In genomic region chr15:48602358-48603122, GRCh38 we compare ENCODE assay signal across 13 cellular contexts. TPM values are rescaled to one million over a fixed set of nuclear protein-coding genes. Genes with fewer than 3 reads are reported as not detected.
DNase-seq lines count a peak whose midpoint lies in the region; ATAC-seq, FAIRE-seq and TF ChIP-seq lines count a peak whose summit lies in the region.
"Had no signal": no experiment of that assay in that cellular context is flagged by ENCODE, and none has a peak within 500 bp of the region (broad histone marks: within the 10 kb centered on the region; RNA-seq: fewer than 3 reads in every experiment).

No MANE protein-coding gene starts in this region.

- H3K9ac ChIP-seq in HUES6 (ENCODE audit: low read length): no peak overlapping the region
- H3K9ac ChIP-seq in kidney (ENCODE audit: low read length in 2 of 2): no peak overlapping the region

- H3K4me3 Mint-ChIP-seq in CD8-positive, alpha-beta memory T cell: no peak overlapping the region
- H3K4me3 Mint-ChIP-seq: activated B cell treated with CpG ODN at 0.5 μM for 24 hours; activated naive CD8-positive, alpha-beta T cell treated with anti-CD3 and anti-CD28 coated beads for 36 hours had no signal

- no peak for TF ChIP-seq CTCF in cardiac fibroblast (IDR thresholded peaks at IDR 0.05; ENCODE audit: low read depth, low read length)
- no peak for TF ChIP-seq CTCF in kidney (IDR thresholded peaks at IDR 0.05; ENCODE audit: borderline replicate concordance, extremely low read depth, insufficient read depth)
- TF ChIP-seq CTCF in mucosa of descending colon (IDR thresholded peaks at IDR 0.05): no peak

- peak; percentile 85 for FAIRE-seq in kidney (lab: Jason Lieb, UNC)

- H3K4me1 Mint-ChIP-seq in CD8-positive, alpha-beta memory T cell: no peaks in the 10 kb centered on the region
- H3K4me1 Mint-ChIP-seq: activated B cell treated with CpG ODN at 0.5 μM for 24 hours; activated naive CD8-positive, alpha-beta T cell treated with anti-CD3 and anti-CD28 coated beads for 36 hours had no signal

- POLR2A ChIA-PET in CD8-positive, alpha-beta memory T cell (lab: Charles Lee): no interaction called here

- intact Hi-C loops in kidney (cut with DNase I): no loop called here
- intact Hi-C loops in mucosa of descending colon (cut with DNase I, micrococcal nuclease): no loop called here

- no peaks in the 10 kb centered on the region for H3K27me3 ChIP-seq in HUES6 (ENCODE audit: control insufficient read depth, insufficient read depth, low read length)
- no peaks in the 10 kb centered on the region for H3K27me3 ChIP-seq in CD8-positive, alpha-beta memory T cell (ENCODE audit: insufficient read depth, low read length, poor library complexity, severe bottlenecking)
- H3K27me3 ChIP-seq: ovary had no signal

- no peaks in the 10 kb centered on the region for H3K36me3 Mint-ChIP-seq in CD8-positive, alpha-beta memory T cell
- H3K36me3 Mint-ChIP-seq: activated naive CD8-positive, alpha-beta T cell treated with anti-CD3 and anti-CD28 coated beads for 36 hours had no signal

- CTCF ChIA-PET in CD8-positive, alpha-beta memory T cell (lab: Charles Lee): interaction anchor here (0.8 kb wide), 1 partner anchor 28 kb away, joined by 3 read pairs; no protein-coding TSS in a partner anchor

- peaks cover 22% of the 10 kb centered on the region for H3K4me1 ChIP-seq in HUES6 (ENCODE audit: control insufficient read depth, insufficient read depth, low read length)
- peaks cover 0 to 2% of the 10 kb centered on the region in 2 donors for H3K4me1 ChIP-seq in kidney (ENCODE audit: control insufficient read depth in 1 of 2, insufficient read depth in 1 of 2, low read depth in 1 of 2, low read length in 2 of 2)
- no peaks in the 10 kb centered on the region for H3K4me1 ChIP-seq in mucosa of descending colon (ENCODE audit: low read depth)
- no peaks in the 10 kb centered on the region for H3K4me1 ChIP-seq in CD8-positive, alpha-beta memory T cell (ENCODE audit: insufficient read depth, low read length)

- no peak overlapping the region for H3K27ac Mint-ChIP-seq in CD8-positive, alpha-beta memory T cell
- H3K27ac Mint-ChIP-seq: activated B cell treated with CpG ODN at 0.5 μM for 24 hours; activated naive CD8-positive, alpha-beta T cell treated with anti-CD3 and anti-CD28 coated beads for 36 hours had no signal

- H3K9me3 Mint-ChIP-seq in CD8-positive, alpha-beta memory T cell: peaks cover 0 to 5% (median 0%) of the 10 kb centered on the region in 5 donors
- H3K9me3 Mint-ChIP-seq: activated naive CD8-positive, alpha-beta T cell treated with anti-CD3 and anti-CD28 coated beads for 36 hours had no signal

- no peaks in the 10 kb centered on the region; the same call in 1 of the 2 replicates for H3K9me3 ChIP-seq in HUES6 (ENCODE audit: control insufficient read depth, insufficient read depth, low read depth, low read length)
- H3K9me3 ChIP-seq in kidney (ENCODE audit: control insufficient read depth in 1 of 2, low read length in 2 of 2): no peaks in the 10 kb centered on the region
- no peaks in the 10 kb centered on the region for H3K9me3 ChIP-seq in mucosa of descending colon
- H3K9me3 ChIP-seq in CD8-positive, alpha-beta memory T cell (ENCODE audit: low read length): no peaks in the 10 kb centered on the region
- H3K9me3 ChIP-seq: ovary had no signal

- H3K4me3 ChIP-seq in HUES6 (ENCODE audit: low read depth, low read length) (no peak overlapping the region), cardiac fibroblast (replicated peaks in 1 of 2; ENCODE audit: low read depth in 2 of 2, low read length in 2 of 2) (no peak overlapping the region), kidney (ENCODE audit: low read length in 2 of 2) (no peak overlapping the region), mucosa of descending colon (no peak overlapping the region)
- no peak overlapping the region for H3K4me3 ChIP-seq in CD8-positive, alpha-beta memory T cell (ENCODE audit: low read length)
- H3K4me3 ChIP-seq: ovary had no signal

- H3K36me3 ChIP-seq in HUES6 (ENCODE audit: control insufficient read depth, insufficient read depth, low read length) (no peaks in the 10 kb centered on the region), kidney (ENCODE audit: control insufficient read depth in 1 of 2, insufficient read depth in 2 of 2, low read length in 2 of 2) (peaks cover 0 to 5% of the 10 kb centered on the region in 2 donors), mucosa of descending colon (ENCODE audit: low read depth) (no peaks in the 10 kb centered on the region)
- no peaks in the 10 kb centered on the region for H3K36me3 ChIP-seq in CD8-positive, alpha-beta memory T cell (ENCODE audit: insufficient read depth, low read length)
- H3K36me3 ChIP-seq: ovary had no signal

- H3K27ac ChIP-seq in HUES6 (ENCODE audit: low read depth, low read length) (peak overlapping the region; percentile 12; the same call in 1 of the 2 replicates), kidney (ENCODE audit: low read depth in 2 of 2, low read length in 2 of 2) (no peak overlapping the region)
- H3K27ac ChIP-seq in CD8-positive, alpha-beta memory T cell (ENCODE audit: low read depth, low read length): no peak overlapping the region
- H3K27ac ChIP-seq: ovary had no signal

- no peak for ATAC-seq in mucosa of descending colon

- peaks cover 0 to 9% of the 10 kb centered on the region in 2 donors for H3K27me3 Mint-ChIP-seq in CD8-positive, alpha-beta memory T cell
- H3K27me3 Mint-ChIP-seq: activated B cell treated with CpG ODN at 0.5 μM for 24 hours had no signal

- DNase-seq in cardiac fibroblast (ENCODE audit: low read depth in 2 of 2): peak; percentile 82 to 92
- DNase-seq in kidney: no peak
- peak; percentile 33 for DNase-seq in stromal cell of bone marrow (ENCODE audit: low read depth)
- no peak for DNase-seq in NCI-H1105 (lab: John Stamatoyannopoulos, UW)
- DNase-seq in stimulated activated CD4-positive, alpha-beta T cell treated with anti-CD3 and anti-CD28 coated beads, Interleukin-1b, Interleukin-23, amount 100 ng/mL, for 48 hours: no peak
- no peak for DNase-seq in mucosa of descending colon
- no peak for DNase-seq in CD8-positive, alpha-beta memory T cell
- DNase-seq: activated B cell treated with CpG ODN at 0.5 μM for 24 hours; activated naive CD8-positive, alpha-beta T cell treated with anti-CD3 and anti-CD28 coated beads for 36 hours; Karpas-422; NK-92 treated with Interleukin-12 subunit alpha and Interleukin-12 subunit beta, amount 100 ng/mL, for 24 hours; ovary had no signal

RNA-seq across cellular contexts. Expression of gene FBN1, which starts 43.0 kb away (rescaled TPM):
- total RNA-seq in kidney: 30.8 TPM
- 2.4 TPM for polyA plus RNA-seq in kidney (ENCODE audit: insufficient read depth, low read depth, low replicate concordance)
- total RNA-seq in mucosa of descending colon: 10 to 100 TPM in 2 of 3 donors, 1 to 10 TPM in 1; 9.3 to 47.9 (median 35.9) TPM
- under 1 TPM; 0.13 to 0.46 TPM for total RNA-seq in CD8-positive, alpha-beta memory T cell
- 0.21 TPM for polyA plus RNA-seq in CD8-positive, alpha-beta memory T cell

Comparison
In these comparisons a context has a peak if more than half of its experiments do, and no peak if none do; other contexts are left out.
1. DNase-seq: peak in cardiac fibroblast (2 of 2) and stromal cell of bone marrow (single experiment); none in kidney (single experiment), NCI-H1105 (single experiment), stimulated activated CD4-positive, alpha-beta T cell treated with anti-CD3 and anti-CD28 coated beads, Interleukin-1b, Interleukin-23, amount 100 ng/mL, for 48 hours (single experiment), mucosa of descending colon (0 of 3) and CD8-positive, alpha-beta memory T cell (0 of 5).
2. RNA of gene FBN1, which starts 43.0 kb away (total RNA-seq): 9.3 to 47.9 TPM in mucosa of descending colon and 30.8 TPM in kidney (single experiment); 0.13 to 0.46 TPM in CD8-positive, alpha-beta memory T cell; every median in the first group is over 4 times any median in the second.